ENCODE assay signal across 1 cellular context in the genomic region with DNA sequence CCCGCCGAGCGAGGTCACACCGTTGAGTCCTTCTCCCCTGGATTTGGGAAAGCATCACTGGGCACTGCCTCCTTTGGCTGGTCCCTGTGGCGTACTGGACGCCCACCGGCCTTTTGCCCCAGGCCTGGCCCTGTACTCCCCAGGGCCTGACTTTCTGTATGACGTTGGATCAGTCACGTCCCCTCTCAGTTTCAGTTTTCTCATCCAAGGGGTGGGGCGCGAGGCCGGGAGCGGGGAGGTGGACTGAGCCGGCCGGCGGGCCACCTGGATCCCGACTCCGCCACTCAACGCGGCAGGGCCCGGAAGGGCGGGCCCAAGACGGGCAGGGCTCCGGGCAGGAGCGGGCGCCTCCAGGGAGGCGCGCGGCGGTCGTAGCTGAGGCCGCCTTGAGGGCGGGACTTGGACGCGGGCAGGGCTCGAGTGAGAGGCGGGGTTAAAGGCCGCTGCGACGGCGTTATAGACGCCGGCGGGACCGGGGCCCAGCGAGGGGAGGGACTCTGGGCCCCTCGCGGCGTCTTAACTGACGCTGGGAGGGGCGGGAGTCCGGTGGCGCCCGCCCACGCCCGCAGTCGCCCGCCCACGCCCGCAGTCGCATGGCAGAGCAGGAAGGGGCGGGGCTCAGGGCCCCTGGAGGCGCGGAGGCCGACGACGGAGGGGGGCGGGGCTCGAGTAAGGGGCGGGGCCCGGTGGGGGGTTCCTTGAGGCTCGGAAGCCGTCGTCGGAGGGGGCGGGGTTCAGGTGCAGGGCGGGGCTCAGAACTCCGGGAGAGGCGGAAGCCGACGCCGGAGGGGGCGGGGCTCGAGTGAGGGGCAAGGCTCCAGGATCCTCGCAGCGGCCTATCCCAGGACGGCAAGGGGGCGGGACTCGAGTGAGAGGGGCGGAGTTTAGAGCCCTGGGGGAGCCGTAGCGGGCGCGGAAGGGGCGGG.
TF ChIP-seq lines count a peak whose summit lies in the region.

No MANE protein-coding gene starts in this region.

TF ChIP-seq in HEK293, 187 proteins besides CTCF, POLR2A, EP300 and RAD21 (continued from another document):
- TF ChIP-seq, protein P1, sequence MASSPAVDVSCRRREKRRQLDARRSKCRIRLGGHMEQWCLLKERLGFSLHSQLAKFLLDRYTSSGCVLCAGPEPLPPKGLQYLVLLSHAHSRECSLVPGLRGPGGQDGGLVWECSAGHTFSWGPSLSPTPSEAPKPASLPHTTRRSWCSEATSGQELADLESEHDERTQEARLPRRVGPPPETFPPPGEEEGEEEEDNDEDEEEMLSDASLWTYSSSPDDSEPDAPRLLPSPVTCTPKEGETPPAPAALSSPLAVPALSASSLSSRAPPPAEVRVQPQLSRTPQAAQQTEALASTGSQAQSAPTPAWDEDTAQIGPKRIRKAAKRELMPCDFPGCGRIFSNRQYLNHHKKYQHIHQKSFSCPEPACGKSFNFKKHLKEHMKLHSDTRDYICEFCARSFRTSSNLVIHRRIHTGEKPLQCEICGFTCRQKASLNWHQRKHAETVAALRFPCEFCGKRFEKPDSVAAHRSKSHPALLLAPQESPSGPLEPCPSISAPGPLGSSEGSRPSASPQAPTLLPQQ (tag by site-specific recombination; IDR thresholded peaks at IDR 0.05): peak; percentile 72
- TF ChIP-seq, protein P2, sequence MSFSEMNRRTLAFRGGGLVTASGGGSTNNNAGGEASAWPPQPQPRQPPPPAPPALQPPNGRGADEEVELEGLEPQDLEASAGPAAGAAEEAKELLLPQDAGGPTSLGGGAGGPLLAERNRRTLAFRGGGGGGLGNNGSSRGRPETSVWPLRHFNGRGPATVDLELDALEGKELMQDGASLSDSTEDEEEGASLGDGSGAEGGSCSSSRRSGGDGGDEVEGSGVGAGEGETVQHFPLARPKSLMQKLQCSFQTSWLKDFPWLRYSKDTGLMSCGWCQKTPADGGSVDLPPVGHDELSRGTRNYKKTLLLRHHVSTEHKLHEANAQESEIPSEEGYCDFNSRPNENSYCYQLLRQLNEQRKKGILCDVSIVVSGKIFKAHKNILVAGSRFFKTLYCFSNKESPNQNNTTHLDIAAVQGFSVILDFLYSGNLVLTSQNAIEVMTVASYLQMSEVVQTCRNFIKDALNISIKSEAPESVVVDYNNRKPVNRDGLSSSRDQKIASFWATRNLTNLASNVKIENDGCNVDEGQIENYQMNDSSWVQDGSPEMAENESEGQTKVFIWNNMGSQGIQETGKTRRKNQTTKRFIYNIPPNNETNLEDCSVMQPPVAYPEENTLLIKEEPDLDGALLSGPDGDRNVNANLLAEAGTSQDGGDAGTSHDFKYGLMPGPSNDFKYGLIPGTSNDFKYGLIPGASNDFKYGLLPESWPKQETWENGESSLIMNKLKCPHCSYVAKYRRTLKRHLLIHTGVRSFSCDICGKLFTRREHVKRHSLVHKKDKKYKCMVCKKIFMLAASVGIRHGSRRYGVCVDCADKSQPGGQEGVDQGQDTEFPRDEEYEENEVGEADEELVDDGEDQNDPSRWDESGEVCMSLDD (tag by site-specific recombination; IDR thresholded peaks at IDR 0.05): peak; percentile 28; the same call in 1 of the 2 replicates
- no peak for TF ChIP-seq ZNF701 (tag by site-specific recombination; IDR thresholded peaks at IDR 0.05)
- 0 out of 2 replicates have a peak, but pooled peaks have one; percentile 11 for TF ChIP-seq KLF9 (tag by site-specific recombination; IDR thresholded peaks at IDR 0.05; ENCODE audit: low read depth)
- TF ChIP-seq ZNF558 (tag by site-specific recombination; IDR thresholded peaks at IDR 0.05): no peak
- TF ChIP-seq TRIM28 (IDR thresholded peaks at IDR 0.05; ENCODE audit: borderline replicate concordance, low read length): no peak
- TF ChIP-seq ZNF600 (tag by site-specific recombination; IDR thresholded peaks at IDR 0.05): no peak
- TF ChIP-seq ZNF133 (tag by site-specific recombination; IDR thresholded peaks at IDR 0.05): no peak
- no peak for TF ChIP-seq ZNF350 (tag by site-specific recombination; IDR thresholded peaks at IDR 0.05)
- peak; percentile 76 for TF ChIP-seq SP2 (tag by site-specific recombination; IDR thresholded peaks at IDR 0.05)
- TF ChIP-seq HOXA7 (CRISPR knock-in tag; IDR thresholded peaks at IDR 0.05; ENCODE audit: borderline replicate concordance): no peak
- 0 out of 2 replicates have a peak, but pooled peaks have one; percentile 17 for TF ChIP-seq ZXDB (tag by site-specific recombination; IDR thresholded peaks at IDR 0.05)
- no peak for TF ChIP-seq PRDM1 (tag by site-specific recombination; IDR thresholded peaks at IDR 0.05)
- TF ChIP-seq ZNF791 (tag by site-specific recombination; IDR thresholded peaks at IDR 0.05): no peak
- no peak for TF ChIP-seq HOXD13 (CRISPR knock-in tag; IDR thresholded peaks at IDR 0.05; ENCODE audit: borderline replicate concordance)
- TF ChIP-seq GFI1B (tag by site-specific recombination; IDR thresholded peaks at IDR 0.05): no peak
- no peak for TF ChIP-seq ZNF621 (tag by site-specific recombination; IDR thresholded peaks at IDR 0.05)
- no peak for TF ChIP-seq KLF8 (tag by site-specific recombination; IDR thresholded peaks at IDR 0.05)
- 0 out of 2 replicates have a peak, but pooled peaks have one; percentile 37 for TF ChIP-seq HIC1 (tag by site-specific recombination; IDR thresholded peaks at IDR 0.05)
- TF ChIP-seq ZNF416 (tag by site-specific recombination; IDR thresholded peaks at IDR 0.05): no peak
- TF ChIP-seq, protein P3, sequence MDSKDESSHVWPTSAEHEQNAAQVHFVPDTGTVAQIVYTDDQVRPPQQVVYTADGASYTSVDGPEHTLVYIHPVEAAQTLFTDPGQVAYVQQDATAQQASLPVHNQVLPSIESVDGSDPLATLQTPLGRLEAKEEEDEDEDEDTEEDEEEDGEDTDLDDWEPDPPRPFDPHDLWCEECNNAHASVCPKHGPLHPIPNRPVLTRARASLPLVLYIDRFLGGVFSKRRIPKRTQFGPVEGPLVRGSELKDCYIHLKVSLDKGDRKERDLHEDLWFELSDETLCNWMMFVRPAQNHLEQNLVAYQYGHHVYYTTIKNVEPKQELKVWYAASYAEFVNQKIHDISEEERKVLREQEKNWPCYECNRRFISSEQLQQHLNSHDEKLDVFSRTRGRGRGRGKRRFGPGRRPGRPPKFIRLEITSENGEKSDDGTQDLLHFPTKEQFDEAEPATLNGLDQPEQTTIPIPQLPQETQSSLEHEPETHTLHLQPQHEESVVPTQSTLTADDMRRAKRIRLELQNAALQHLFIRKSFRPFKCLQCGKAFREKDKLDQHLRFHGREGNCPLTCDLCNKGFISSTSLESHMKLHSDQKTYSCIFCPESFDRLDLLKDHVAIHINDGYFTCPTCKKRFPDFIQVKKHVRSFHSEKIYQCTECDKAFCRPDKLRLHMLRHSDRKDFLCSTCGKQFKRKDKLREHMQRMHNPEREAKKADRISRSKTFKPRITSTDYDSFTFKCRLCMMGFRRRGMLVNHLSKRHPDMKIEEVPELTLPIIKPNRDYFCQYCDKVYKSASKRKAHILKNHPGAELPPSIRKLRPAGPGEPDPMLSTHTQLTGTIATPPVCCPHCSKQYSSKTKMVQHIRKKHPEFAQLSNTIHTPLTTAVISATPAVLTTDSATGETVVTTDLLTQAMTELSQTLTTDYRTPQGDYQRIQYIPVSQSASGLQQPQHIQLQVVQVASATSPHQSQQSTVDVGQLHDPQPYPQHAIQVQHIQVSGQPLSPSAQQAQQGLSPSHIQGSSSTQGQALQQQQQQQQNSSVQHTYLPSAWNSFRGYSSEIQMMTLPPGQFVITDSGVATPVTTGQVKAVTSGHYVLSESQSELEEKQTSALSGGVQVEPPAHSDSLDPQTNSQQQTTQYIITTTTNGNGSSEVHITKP (tag by site-specific recombination; IDR thresholded peaks at IDR 0.05): peak; percentile 51
- no peak for TF ChIP-seq ZNF530 (tag by site-specific recombination; IDR thresholded peaks at IDR 0.05; ENCODE audit: low read depth)
- TF ChIP-seq ZNF138 (tag by site-specific recombination; IDR thresholded peaks at IDR 0.05; ENCODE audit: borderline replicate concordance): no peak
- TF ChIP-seq ZBTB20 (tag by site-specific recombination; IDR thresholded peaks at IDR 0.05): peak; percentile 27; the same call in 1 of the 2 replicates
- TF ChIP-seq ZNF175 (tag by site-specific recombination; IDR thresholded peaks at IDR 0.05): no peak
- TF ChIP-seq ZNF2 (tag by site-specific recombination; IDR thresholded peaks at IDR 0.05): no peak
- no peak for TF ChIP-seq PRDM4 (tag by site-specific recombination; IDR thresholded peaks at IDR 0.05)
- TF ChIP-seq ZNF221 (tag by site-specific recombination; IDR thresholded peaks at IDR 0.05; ENCODE audit: borderline replicate concordance): no peak
- TF ChIP-seq ZNF501 (tag by site-specific recombination; IDR thresholded peaks at IDR 0.05): no peak
- peak; percentile 22; the same call in 1 of the 2 replicates for TF ChIP-seq SP7 (tag by site-specific recombination; IDR thresholded peaks at IDR 0.05)
- peak; percentile 71 for TF ChIP-seq SP3 (tag by site-specific recombination; IDR thresholded peaks at IDR 0.05)
- TF ChIP-seq ZNF302 (tag by site-specific recombination; IDR thresholded peaks at IDR 0.05; ENCODE audit: low read depth): no peak
TF ChIP-seq in HEK293: peak in this region for 22.
